ENCODE assay signal across 25 cellular contexts in the genomic region with DNA sequence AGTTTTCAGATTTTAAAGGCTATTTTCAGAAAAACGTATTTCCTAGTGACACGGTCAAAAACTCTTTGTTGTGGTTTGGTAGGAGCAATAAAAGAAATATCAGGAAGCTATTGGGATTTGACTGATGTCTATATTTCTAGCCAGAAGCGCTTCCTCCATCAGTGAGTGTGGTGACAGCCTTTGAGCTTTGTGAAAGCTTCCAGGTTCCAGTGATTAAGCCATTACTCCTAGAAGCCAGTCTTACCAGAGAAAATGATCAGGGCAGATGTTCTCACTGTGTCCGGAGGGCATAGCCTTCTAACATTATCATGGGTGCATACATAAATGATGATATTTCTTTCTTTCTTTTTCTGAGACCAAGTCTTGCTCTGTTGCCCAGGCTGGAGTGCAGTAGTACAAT.
"Had no signal": no experiment of that assay in that cellular context is flagged by ENCODE, and none has a peak within 500 bp of the region (broad histone marks: within the 10 kb centered on the region; RNA-seq: fewer than 3 reads in every experiment).

No MANE protein-coding gene starts in this region.

- H3K4me3 ChIP-seq: colonic mucosa, esophagus muscularis mucosa, left lung, pancreas, right atrium auricular region, smooth muscle cell, thyroid gland, vagina had no signal

- H3K4me2 ChIP-seq: smooth muscle cell had no signal

- H3K4me1 ChIP-seq: esophagus muscularis mucosa, foreskin keratinocyte, left lung, pancreas, right atrium auricular region, thyroid gland, vagina had no signal

- FAIRE-seq: endothelial cell of umbilical vein, keratinocyte, pancreas had no signal

- H3K36me3 ChIP-seq: colonic mucosa, esophagus muscularis mucosa, left lung, neutrophil, pancreas, right atrium auricular region, thyroid gland, vagina had no signal

- H3K9me3 ChIP-seq: colonic mucosa, esophagus muscularis mucosa, left lung, neutrophil, pancreas, right atrium auricular region, thyroid gland, vagina had no signal

- H3K27ac ChIP-seq: colonic mucosa, esophagus muscularis mucosa, foreskin keratinocyte, left lung, neutrophil, pancreas, right atrium auricular region, thyroid gland, vagina had no signal

- DNase-seq: colonic mucosa; effector CD8-positive, alpha-beta T cell; foreskin keratinocyte; hypothalamus; left lung; mesenchymal stem cell; midbrain; natural killer cell; pancreas; stimulated activated CD4-positive, alpha-beta T cell treated with anti-CD3 and anti-CD28 coated beads, Interleukin-12 subunit alpha, Interleukin-12 subunit beta, amount 100 ng/mL, for 4 hours; stimulated activated CD4-positive, alpha-beta T cell treated with anti-CD3 and anti-CD28 coated beads, Interleukin-1b, Interleukin-23, amount 100 ng/mL, for 48 hours; stimulated activated CD4-positive, alpha-beta T cell treated with anti-CD3 and anti-CD28 coated beads, Interleukin-4, amount 100 ng/mL, for 1 hour; stimulated activated CD8-positive, alpha-beta memory T cell treated with anti-CD3 and anti-CD28 coated beads, Interleukin-4, amount 100 ng/mL, for 48 hours; stimulated activated naive CD4-positive, alpha-beta T cell; stimulated activated naive CD8-positive, alpha-beta T cell treated with anti-CD3 and anti-CD28 coated beads, Interleukin-15, amount 100 ng/mL, for 72 hours; thyroid gland; trophoblast cell had no signal

- ATAC-seq: foreskin keratinocyte; left lung; natural killer cell; pancreas; sciatic nerve; stimulated activated naive CD8-positive, alpha-beta T cell treated with anti-CD3 and anti-CD28 coated beads, Interleukin-15, amount 100 ng/mL, for 72 hours had no signal

- H3K27me3 ChIP-seq: colonic mucosa, esophagus muscularis mucosa, foreskin keratinocyte, left lung, neutrophil, pancreas, right atrium auricular region, thyroid gland, vagina had no signal
